In genomic region chr2:156399224-156399949, GRCh38 we compare ENCODE assay signal across 2 cellular contexts.
TF ChIP-seq lines count a peak whose summit lies in the region.

No MANE protein-coding gene starts in this region.

TF ChIP-seq in GM12878, 131 proteins besides CTCF, POLR2A, EP300 and RAD21 (continues in another document):
- TF ChIP-seq IRF3 (IDR thresholded peaks at IDR 0.05), result no peak
- TF ChIP-seq, protein P1, sequence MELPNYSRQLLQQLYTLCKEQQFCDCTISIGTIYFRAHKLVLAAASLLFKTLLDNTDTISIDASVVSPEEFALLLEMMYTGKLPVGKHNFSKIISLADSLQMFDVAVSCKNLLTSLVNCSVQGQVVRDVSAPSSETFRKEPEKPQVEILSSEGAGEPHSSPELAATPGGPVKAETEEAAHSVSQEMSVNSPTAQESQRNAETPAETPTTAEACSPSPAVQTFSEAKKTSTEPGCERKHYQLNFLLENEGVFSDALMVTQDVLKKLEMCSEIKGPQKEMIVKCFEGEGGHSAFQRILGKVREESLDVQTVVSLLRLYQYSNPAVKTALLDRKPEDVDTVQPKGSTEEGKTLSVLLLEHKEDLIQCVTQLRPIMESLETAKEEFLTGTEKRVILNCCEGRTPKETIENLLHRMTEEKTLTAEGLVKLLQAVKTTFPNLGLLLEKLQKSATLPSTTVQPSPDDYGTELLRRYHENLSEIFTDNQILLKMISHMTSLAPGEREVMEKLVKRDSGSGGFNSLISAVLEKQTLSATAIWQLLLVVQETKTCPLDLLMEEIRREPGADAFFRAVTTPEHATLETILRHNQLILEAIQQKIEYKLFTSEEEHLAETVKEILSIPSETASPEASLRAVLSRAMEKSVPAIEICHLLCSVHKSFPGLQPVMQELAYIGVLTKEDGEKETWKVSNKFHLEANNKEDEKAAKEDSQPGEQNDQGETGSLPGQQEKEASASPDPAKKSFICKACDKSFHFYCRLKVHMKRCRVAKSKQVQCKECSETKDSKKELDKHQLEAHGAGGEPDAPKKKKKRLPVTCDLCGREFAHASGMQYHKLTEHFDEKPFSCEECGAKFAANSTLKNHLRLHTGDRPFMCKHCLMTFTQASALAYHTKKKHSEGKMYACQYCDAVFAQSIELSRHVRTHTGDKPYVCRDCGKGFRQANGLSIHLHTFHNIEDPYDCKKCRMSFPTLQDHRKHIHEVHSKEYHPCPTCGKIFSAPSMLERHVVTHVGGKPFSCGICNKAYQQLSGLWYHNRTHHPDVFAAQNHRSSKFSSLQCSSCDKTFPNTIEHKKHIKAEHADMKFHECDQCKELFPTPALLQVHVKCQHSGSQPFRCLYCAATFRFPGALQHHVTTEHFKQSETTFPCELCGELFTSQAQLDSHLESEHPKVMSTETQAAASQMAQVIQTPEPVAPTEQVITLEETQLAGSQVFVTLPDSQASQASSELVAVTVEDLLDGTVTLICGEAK (IDR thresholded peaks at IDR 0.05; ENCODE audit: borderline replicate concordance), result 0 out of 2 replicates have a peak, but pooled peaks have one; percentile 13
- TF ChIP-seq ZNF24 (IDR thresholded peaks at IDR 0.05), result no peak
- no peak for TF ChIP-seq PAX5 (IDR thresholded peaks at IDR 0.05; ENCODE audit: borderline replicate concordance, low read depth, low read length)
- TF ChIP-seq TBL1XR1 (IDR thresholded peaks at IDR 0.05; ENCODE audit: low read depth, low read length), result no peak
- TF ChIP-seq ZNF592 (IDR thresholded peaks at IDR 0.05), result no peak
- TF ChIP-seq, protein P2, sequence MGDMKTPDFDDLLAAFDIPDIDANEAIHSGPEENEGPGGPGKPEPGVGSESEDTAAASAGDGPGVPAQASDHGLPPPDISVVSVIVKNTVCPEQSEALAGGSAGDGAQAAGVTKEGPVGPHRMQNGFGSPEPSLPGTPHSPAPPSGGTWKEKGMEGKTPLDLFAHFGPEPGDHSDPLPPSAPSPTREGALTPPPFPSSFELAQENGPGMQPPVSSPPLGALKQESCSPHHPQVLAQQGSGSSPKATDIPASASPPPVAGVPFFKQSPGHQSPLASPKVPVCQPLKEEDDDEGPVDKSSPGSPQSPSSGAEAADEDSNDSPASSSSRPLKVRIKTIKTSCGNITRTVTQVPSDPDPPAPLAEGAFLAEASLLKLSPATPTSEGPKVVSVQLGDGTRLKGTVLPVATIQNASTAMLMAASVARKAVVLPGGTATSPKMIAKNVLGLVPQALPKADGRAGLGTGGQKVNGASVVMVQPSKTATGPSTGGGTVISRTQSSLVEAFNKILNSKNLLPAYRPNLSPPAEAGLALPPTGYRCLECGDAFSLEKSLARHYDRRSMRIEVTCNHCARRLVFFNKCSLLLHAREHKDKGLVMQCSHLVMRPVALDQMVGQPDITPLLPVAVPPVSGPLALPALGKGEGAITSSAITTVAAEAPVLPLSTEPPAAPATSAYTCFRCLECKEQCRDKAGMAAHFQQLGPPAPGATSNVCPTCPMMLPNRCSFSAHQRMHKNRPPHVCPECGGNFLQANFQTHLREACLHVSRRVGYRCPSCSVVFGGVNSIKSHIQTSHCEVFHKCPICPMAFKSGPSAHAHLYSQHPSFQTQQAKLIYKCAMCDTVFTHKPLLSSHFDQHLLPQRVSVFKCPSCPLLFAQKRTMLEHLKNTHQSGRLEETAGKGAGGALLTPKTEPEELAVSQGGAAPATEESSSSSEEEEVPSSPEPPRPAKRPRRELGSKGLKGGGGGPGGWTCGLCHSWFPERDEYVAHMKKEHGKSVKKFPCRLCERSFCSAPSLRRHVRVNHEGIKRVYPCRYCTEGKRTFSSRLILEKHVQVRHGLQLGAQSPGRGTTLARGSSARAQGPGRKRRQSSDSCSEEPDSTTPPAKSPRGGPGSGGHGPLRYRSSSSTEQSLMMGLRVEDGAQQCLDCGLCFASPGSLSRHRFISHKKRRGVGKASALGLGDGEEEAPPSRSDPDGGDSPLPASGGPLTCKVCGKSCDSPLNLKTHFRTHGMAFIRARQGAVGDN (IDR thresholded peaks at IDR 0.05), result no peak
- TF ChIP-seq HCFC1 (IDR thresholded peaks at IDR 0.05; ENCODE audit: low read length), result no peak
- TF ChIP-seq GABPA (IDR thresholded peaks at IDR 0.05; ENCODE audit: low read depth), result no peak

TF ChIP-seq in HepG2, 621 proteins besides CTCF, POLR2A, EP300 and RAD21 (continues in another document):
- TF ChIP-seq RFX5 (IDR thresholded peaks at IDR 0.05; ENCODE audit: low read depth, low read length), result no peak
- TF ChIP-seq WIZ (CRISPR knock-in tag; IDR thresholded peaks at IDR 0.05), result no peak
- no peak for TF ChIP-seq ZNF318 (CRISPR knock-in tag; IDR thresholded peaks at IDR 0.05)
- TF ChIP-seq NFAT5 (CRISPR knock-in tag; IDR thresholded peaks at IDR 0.05), result no peak
- no peak for TF ChIP-seq NAIF1 (CRISPR knock-in tag; IDR thresholded peaks at IDR 0.05; ENCODE audit: borderline replicate concordance)
- TF ChIP-seq, protein P3, sequence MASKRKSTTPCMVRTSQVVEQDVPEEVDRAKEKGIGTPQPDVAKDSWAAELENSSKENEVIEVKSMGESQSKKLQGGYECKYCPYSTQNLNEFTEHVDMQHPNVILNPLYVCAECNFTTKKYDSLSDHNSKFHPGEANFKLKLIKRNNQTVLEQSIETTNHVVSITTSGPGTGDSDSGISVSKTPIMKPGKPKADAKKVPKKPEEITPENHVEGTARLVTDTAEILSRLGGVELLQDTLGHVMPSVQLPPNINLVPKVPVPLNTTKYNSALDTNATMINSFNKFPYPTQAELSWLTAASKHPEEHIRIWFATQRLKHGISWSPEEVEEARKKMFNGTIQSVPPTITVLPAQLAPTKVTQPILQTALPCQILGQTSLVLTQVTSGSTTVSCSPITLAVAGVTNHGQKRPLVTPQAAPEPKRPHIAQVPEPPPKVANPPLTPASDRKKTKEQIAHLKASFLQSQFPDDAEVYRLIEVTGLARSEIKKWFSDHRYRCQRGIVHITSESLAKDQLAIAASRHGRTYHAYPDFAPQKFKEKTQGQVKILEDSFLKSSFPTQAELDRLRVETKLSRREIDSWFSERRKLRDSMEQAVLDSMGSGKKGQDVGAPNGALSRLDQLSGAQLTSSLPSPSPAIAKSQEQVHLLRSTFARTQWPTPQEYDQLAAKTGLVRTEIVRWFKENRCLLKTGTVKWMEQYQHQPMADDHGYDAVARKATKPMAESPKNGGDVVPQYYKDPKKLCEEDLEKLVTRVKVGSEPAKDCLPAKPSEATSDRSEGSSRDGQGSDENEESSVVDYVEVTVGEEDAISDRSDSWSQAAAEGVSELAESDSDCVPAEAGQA (IDR thresholded peaks at IDR 0.05; ENCODE audit: low read depth), result no peak
- TF ChIP-seq, protein P3 (CRISPR knock-in tag; IDR thresholded peaks at IDR 0.05; ENCODE audit: borderline replicate concordance), result no peak
- TF ChIP-seq ELF1 (CRISPR knock-in tag; IDR thresholded peaks at IDR 0.05), result no peak
- no peak for TF ChIP-seq JDP2 (CRISPR knock-in tag; IDR thresholded peaks at IDR 0.05; ENCODE audit: borderline replicate concordance)
- no peak for TF ChIP-seq KAT8 (CRISPR knock-in tag; IDR thresholded peaks at IDR 0.05)
- peak; percentile 60; the same call in 1 of the 2 replicates for TF ChIP-seq CEBPB (IDR thresholded peaks at IDR 0.05; ENCODE audit: borderline replicate concordance, low read depth, low read length)
- no peak; the same call in 1 of the 2 replicates for TF ChIP-seq SALL2 (CRISPR knock-in tag; IDR thresholded peaks at IDR 0.05)
- no peak for TF ChIP-seq MEF2D (CRISPR knock-in tag; IDR thresholded peaks at IDR 0.05)
